ENCODE assay signal across 12 cellular contexts in the genomic region with DNA sequence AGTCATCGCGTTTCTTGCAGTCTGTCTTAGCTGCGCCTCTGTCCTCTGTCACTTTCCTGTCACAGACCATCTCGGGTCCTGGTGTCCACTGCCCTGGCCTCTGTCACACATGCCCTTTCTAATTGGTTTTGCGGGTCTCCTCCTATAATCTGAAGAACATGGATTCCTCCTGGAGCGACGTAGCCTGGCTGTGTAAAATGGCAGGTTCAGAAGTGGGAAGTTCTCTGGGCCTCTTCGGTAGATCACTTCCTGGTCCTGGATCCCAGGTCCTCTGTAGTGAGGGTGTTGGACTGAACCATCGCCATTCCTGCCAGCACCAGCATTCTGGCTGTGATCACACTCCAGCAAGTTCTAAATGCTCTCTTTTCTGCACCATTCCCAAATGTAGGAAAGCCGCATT. TPM values are rescaled to one million over a fixed set of nuclear protein-coding genes. Genes with fewer than 3 reads are reported as not detected.
DNase-seq lines count a peak whose midpoint lies in the region; ATAC-seq and TF ChIP-seq lines count a peak whose summit lies in the region.
"Had no signal": no experiment of that assay in that cellular context is flagged by ENCODE, and none has a peak within 500 bp of the region (broad histone marks: within the 10 kb centered on the region; RNA-seq: fewer than 3 reads in every experiment).

No MANE protein-coding gene starts in this region.

- peak overlapping the region in 1 of 2 donors; percentile 56 for H3K27ac ChIP-seq in esophagus (ENCODE audit: low read depth in 2 of 2, low read length in 1 of 2)
- H3K27ac ChIP-seq in neural progenitor cell, result no peak overlapping the region
- H3K27ac ChIP-seq in heart right ventricle, result no peak overlapping the region

- H3K9me3 Mint-ChIP-seq in neural progenitor cell, result no peaks in the 10 kb centered on the region

- no peaks in the 10 kb centered on the region for H4K20me1 ChIP-seq in neural progenitor cell (ENCODE audit: low read depth)

- H3K27ac Mint-ChIP-seq in neural progenitor cell, result no peak overlapping the region
- H3K27ac Mint-ChIP-seq: immature natural killer cell had no signal

- H3K4me1 ChIP-seq in esophagus (ENCODE audit: control insufficient read depth in 2 of 2, insufficient read depth in 2 of 2, low read length in 1 of 2) (peaks cover 6 to 32% of the 10 kb centered on the region in 2 donors), neural progenitor cell (no peaks in the 10 kb centered on the region), heart right ventricle (peaks cover 3 to 13% (median 10%) of the 10 kb centered on the region in 9 donors)

- H3K36me3 Mint-ChIP-seq in neural progenitor cell, result no peaks in the 10 kb centered on the region
- H3K36me3 Mint-ChIP-seq: immature natural killer cell had no signal

- no peaks in the 10 kb centered on the region for H3K79me2 ChIP-seq in neural progenitor cell (ENCODE audit: low read depth)

- H3K27me3 ChIP-seq in esophagus (ENCODE audit: control insufficient read depth in 1 of 2, insufficient read depth in 2 of 2, low read length in 2 of 2) (peaks cover 0 to 2% of the 10 kb centered on the region in 2 donors), neural progenitor cell (peaks cover 47% of the 10 kb centered on the region), heart right ventricle (peaks cover 17 to 64% (median 50%) of the 10 kb centered on the region in 7 donors)

- H2AFZ ChIP-seq in neural progenitor cell (replicated peaks), result no peak overlapping the region

- no peak overlapping the region for H3K9ac ChIP-seq in neural progenitor cell

- H3K27me3 Mint-ChIP-seq in neural progenitor cell (ENCODE audit: insufficient read depth, low read depth), result peaks cover 30% of the 10 kb centered on the region

- H3K4me2 ChIP-seq in neural progenitor cell, result peak overlapping the region; percentile 92

- 52 to 81% methylated on average over 10 of the region's 10 CpGs for WGBS in esophagus, 2 donors
- 74 to 77% methylated on average over 10 of the region's 10 CpGs for WGBS in heart right ventricle, 2 donors

- H3K4me1 Mint-ChIP-seq in neural progenitor cell, result peaks cover 4% of the 10 kb centered on the region
- H3K4me1 Mint-ChIP-seq: immature natural killer cell had no signal

- no peaks in the 10 kb centered on the region for H3F3A ChIP-seq in neural progenitor cell (ENCODE audit: low read depth)

- peak overlapping the region; percentile 71 for H3K4me3 Mint-ChIP-seq in neural progenitor cell
- H3K4me3 Mint-ChIP-seq: immature natural killer cell had no signal

- H3K4me3 ChIP-seq in esophagus (ENCODE audit: low read depth in 1 of 2, low read length in 2 of 2) (peak overlapping the region; percentile 53 to 57), neural progenitor cell (peak overlapping the region; percentile 57), heart right ventricle (no peak overlapping the region)

- intact Hi-C loops in heart right ventricle (cut with DNase I), result no loop called here

- H3K36me3 ChIP-seq in esophagus (ENCODE audit: control insufficient read depth in 2 of 2, insufficient read depth in 2 of 2, low read length in 1 of 2) (no peaks in the 10 kb centered on the region), neural progenitor cell (no peaks in the 10 kb centered on the region), heart right ventricle (no peaks in the 10 kb centered on the region)

- H3K9me3 ChIP-seq in esophagus (ENCODE audit: control insufficient read depth in 2 of 2, insufficient read depth in 1 of 2, low read depth in 1 of 2, low read length in 1 of 2) (no peaks in the 10 kb centered on the region), neural progenitor cell (ENCODE audit: low read depth) (no peaks in the 10 kb centered on the region), heart right ventricle (no peaks in the 10 kb centered on the region)

- TF ChIP-seq CTCF in neural progenitor cell (IDR thresholded peaks at IDR 0.05) (no peak), heart right ventricle (IDR thresholded peaks at IDR 0.05) (no peak)

- ATAC-seq in HG03439 (IDR thresholded peaks at IDR 0.05; ENCODE audit: unreplicated experiment) (no peak), heart right ventricle (no peak)

- peak; percentile 42 for DNase-seq in DMS153 treated with DMSO at 0.1 percent for 48 hours (lab: John Stamatoyannopoulos, UW; ENCODE audit: unreplicated experiment)
- peak; percentile 30 for DNase-seq in NCI-H2029 treated with DMSO at 0.1 percent for 48 hours (lab: John Stamatoyannopoulos, UW)
- DNase-seq in neural progenitor cell (ENCODE audit: low spot score), result no peak
- no peak for DNase-seq in heart right ventricle
- DNase-seq in NOMO-1 treated with DMSO at 0.1 percent for 48 hours (lab: John Stamatoyannopoulos, UW; ENCODE audit: unreplicated experiment), result no peak
- no peak for DNase-seq in DMS114 treated with DMSO at 0.1 percent for 48 hours (lab: John Stamatoyannopoulos, UW; ENCODE audit: unreplicated experiment)
- DNase-seq: activated CD4-positive, CD25-positive, alpha-beta regulatory T cell; activated CD8-positive, alpha-beta memory T cell treated with anti-CD3 and anti-CD28 coated beads, Interleukin-2, amount 50 U/mL, for 4 hours; immature natural killer cell; midbrain had no signal

RNA-seq across cellular contexts. Expression of gene FAM3B, which starts 0.9 kb away (rescaled TPM):
- polyA plus RNA-seq in esophagus, result 10 to 100 TPM; 57.1 to 65.5 TPM
- total RNA-seq in neural progenitor cell (ENCODE audit: low replicate concordance), result not detected in 2 replicates
- total RNA-seq in heart right ventricle, result under 1 TPM in 4 of 10 donors, not detected in 6; 0.25 to 0.42 (median 0.35) TPM
- polyA plus RNA-seq in heart right ventricle, result under 1 TPM; 0.04 to 0.29 TPM
- polyA plus RNA-seq: immature natural killer cell had no signal

RNA-seq across cellular contexts. Expression of gene MX2, which starts 44.4 kb away (rescaled TPM):
- polyA plus RNA-seq in esophagus (1 to 10 TPM; 4.2 to 5.7 TPM), heart right ventricle (1 to 10 TPM; 3.0 to 7.2 TPM)
- total RNA-seq in neural progenitor cell (ENCODE audit: low replicate concordance) (2.2 and 3.3 TPM in 2 replicates), heart right ventricle (10 to 100 TPM in 3 of 10 donors, 1 to 10 TPM in 7; 3.9 to 22.9 (median 7.3) TPM)

Comparison
In these comparisons a context has a peak if more than half of its experiments do, and no peak if none do; other contexts are left out.
1. DNase-seq: peak in DMS153 treated with DMSO at 0.1 percent for 48 hours (single experiment) and NCI-H2029 treated with DMSO at 0.1 percent for 48 hours (single experiment); none in neural progenitor cell (single experiment), heart right ventricle (0 of 2), NOMO-1 treated with DMSO at 0.1 percent for 48 hours (single experiment) and DMS114 treated with DMSO at 0.1 percent for 48 hours (single experiment).
2. H3K4me3 ChIP-seq: peak in esophagus (2 of 2) and neural progenitor cell (single experiment); none in heart right ventricle (0 of 10).